ENCODE assay signal across 1 cellular context in genomic region chr3:125051715-125052581, GRCh38.
TF ChIP-seq lines count a peak whose summit lies in the region.

No MANE protein-coding gene starts in this region.

TF ChIP-seq in GM12878, 131 proteins besides CTCF, POLR2A, EP300 and RAD21 (continued from another document):
- TF ChIP-seq MXI1 (IDR thresholded peaks at IDR 0.05; ENCODE audit: low read depth, low read length) (0 out of 2 replicates have a peak, but pooled peaks have one; percentile 21), CREM (IDR thresholded peaks at IDR 0.05; ENCODE audit: low read depth) (peak; percentile 69; the same call in 1 of the 2 replicates), NRF1 (conservative IDR thresholded peaks at IDR 0.05; ENCODE audit: low read depth, low read length) (no peak), NR2F1 (conservative IDR thresholded peaks at IDR 0.05) (no peak), YBX1 (IDR thresholded peaks at IDR 0.05) (no peak), USF1 (IDR thresholded peaks at IDR 0.05; ENCODE audit: borderline replicate concordance, extremely low read length, insufficient read depth, low read depth, low read length) (no peak), BCL3 (IDR thresholded peaks at IDR 0.05; ENCODE audit: borderline replicate concordance, insufficient read depth, low read depth, low read length, poor library complexity, severe bottlenecking) (peak; percentile 34), SMAD5 (IDR thresholded peaks at IDR 0.05; ENCODE audit: low read depth) (no peak), LARP7 (IDR thresholded peaks at IDR 0.05) (0 out of 2 replicates have a peak, but pooled peaks have one; percentile 55), RUNX3 (IDR thresholded peaks at IDR 0.05; ENCODE audit: low read length) (peak; percentile 90), PAX8 (IDR thresholded peaks at IDR 0.05) (no peak), RELB (IDR thresholded peaks at IDR 0.05; ENCODE audit: low read depth) (peak; percentile 63; the same call in 1 of the 2 replicates), PRDM15 (CRISPR knock-in tag; IDR thresholded peaks at IDR 0.05) (no peak), POLR2AphosphoS5 (IDR thresholded peaks at IDR 0.05; ENCODE audit: low read length) (no peak), CEBPZ (IDR thresholded peaks at IDR 0.05; ENCODE audit: low read depth, low read length) (no peak), SRF (IDR thresholded peaks at IDR 0.05; ENCODE audit: low read depth in 2 of 2, low read length in 2 of 2) (0 out of 4 replicates have a peak, but pooled peaks of 1 of the 2 experiments have one; percentile 20), ZNF384 (IDR thresholded peaks at IDR 0.05; ENCODE audit: borderline replicate concordance, low read depth, low read length) (no peak), IKZF2 (IDR thresholded peaks at IDR 0.05) (peak; percentile 42 to 46; a peak in 2 of 4 replicates), WRNIP1 (IDR thresholded peaks at IDR 0.05; ENCODE audit: borderline replicate concordance, low read depth, low read length) (no peak), EZH2 (IDR thresholded peaks at IDR 0.05; ENCODE audit: borderline replicate concordance, control insufficient read depth, low read depth, low read length) (no peak), SMAD1 (IDR thresholded peaks at IDR 0.05; ENCODE audit: low read depth, partially characterized antibody) (no peak), ELK1 (IDR thresholded peaks at IDR 0.05; ENCODE audit: low read depth, low read length) (no peak), JUNB (IDR thresholded peaks at IDR 0.05) (no peak), SUPT20H (IDR thresholded peaks at IDR 0.05; ENCODE audit: borderline replicate concordance, control insufficient read depth, low read depth, low read length) (no peak), SUZ12 (IDR thresholded peaks at IDR 0.05; ENCODE audit: unreplicated experiment) (no peak), EGR1 (IDR thresholded peaks at IDR 0.05; ENCODE audit: borderline replicate concordance in 1 of 2, low read depth in 2 of 2, low read length in 2 of 2) (no peak), ZNF207 (IDR thresholded peaks at IDR 0.05; ENCODE audit: borderline replicate concordance) (no peak), BCL11A (IDR thresholded peaks at IDR 0.05; ENCODE audit: low read depth, low read length) (no peak; the same call in 1 of the 2 replicates), MTA3 (IDR thresholded peaks at IDR 0.05; ENCODE audit: borderline replicate concordance, low read length) (0 out of 2 replicates have a peak, but pooled peaks have one; percentile 27), ATF7 (IDR thresholded peaks at IDR 0.05; ENCODE audit: low read depth) (no peak), DPF2 (IDR thresholded peaks at IDR 0.05) (peak; percentile 54; the same call in 1 of the 2 replicates), KAT2A (conservative IDR thresholded peaks at IDR 0.05; ENCODE audit: control insufficient read depth, low read depth, low read length) (no peak), EED (IDR thresholded peaks at IDR 0.05; ENCODE audit: low read depth) (peak; percentile 35; the same call in 1 of the 2 replicates), MTA2 (IDR thresholded peaks at IDR 0.05; ENCODE audit: low read depth) (no peak; the same call in 1 of the 2 replicates), MEF2A (IDR thresholded peaks at IDR 0.05; ENCODE audit: insufficient read depth, low read depth, low read length) (no peak), STAT3 (IDR thresholded peaks at IDR 0.05; ENCODE audit: low read depth, low read length) (no peak)
TF ChIP-seq in GM12878: peak in this region for 29.
